ENCODE assay signal across 17 cellular contexts in genomic region chr15:79903137-79903536, GRCh38. TPM values are rescaled to one million over a fixed set of nuclear protein-coding genes. Genes with fewer than 3 reads are reported as not detected.
DNase-seq lines count a peak whose midpoint lies in the region; ATAC-seq, FAIRE-seq and TF ChIP-seq lines count a peak whose summit lies in the region.
"Had no signal": no experiment of that assay in that cellular context is flagged by ENCODE, and none has a peak within 500 bp of the region (broad histone marks: within the 10 kb centered on the region; RNA-seq: fewer than 3 reads in every experiment).

No MANE protein-coding gene starts in this region.

- H3K9me3 Mint-ChIP-seq in activated naive CD8-positive, alpha-beta T cell treated with anti-CD3 and anti-CD28 coated beads, Interleukin-2, amount 50 U/mL, for 24 hours, result no peaks in the 10 kb centered on the region
- H3K9me3 Mint-ChIP-seq in activated naive CD8-positive, alpha-beta T cell treated with anti-CD3 and anti-CD28 coated beads for 36 hours, result no peaks in the 10 kb centered on the region
- H3K9me3 Mint-ChIP-seq: CD8-positive, alpha-beta T cell had no signal

- H3K27ac Mint-ChIP-seq in activated naive CD8-positive, alpha-beta T cell treated with anti-CD3 and anti-CD28 coated beads, Interleukin-2, amount 50 U/mL, for 24 hours, result no peak overlapping the region
- no peak overlapping the region for H3K27ac Mint-ChIP-seq in activated naive CD8-positive, alpha-beta T cell treated with anti-CD3 and anti-CD28 coated beads for 36 hours
- H3K27ac Mint-ChIP-seq: CD8-positive, alpha-beta T cell had no signal

- H3K79me2 ChIP-seq in OCI-LY3 (ENCODE audit: low read length), result peaks cover 46% of the 10 kb centered on the region

- H3K4me1 Mint-ChIP-seq in activated naive CD8-positive, alpha-beta T cell treated with anti-CD3 and anti-CD28 coated beads, Interleukin-2, amount 50 U/mL, for 24 hours, result peaks cover 27% of the 10 kb centered on the region
- peaks cover 24% of the 10 kb centered on the region for H3K4me1 Mint-ChIP-seq in activated naive CD8-positive, alpha-beta T cell treated with anti-CD3 and anti-CD28 coated beads for 36 hours

- H3K4me3 ChIP-seq in OCI-LY3 (ENCODE audit: low read length) (no peak overlapping the region), foreskin fibroblast (ENCODE audit: low read depth in 1 of 2, low read length in 2 of 2) (no peak overlapping the region)
- H3K4me3 ChIP-seq: GM23248 had no signal

- H3K36me3 ChIP-seq in OCI-LY3 (replicated peaks; ENCODE audit: low read depth, low read length), result peaks cover 39% of the 10 kb centered on the region

- 0 out of 2 replicates have a peak overlapping the region, but pooled peaks have one; percentile 11 for H3K4me2 ChIP-seq in OCI-LY3 (ENCODE audit: low read length)

- peak; percentile 61 for FAIRE-seq in frontal cortex (lab: Jason Lieb, UNC)
- FAIRE-seq: D721Med, H54 had no signal

- no peak overlapping the region for H3K27ac ChIP-seq in OCI-LY3 (ENCODE audit: low read length)
- H3K27ac ChIP-seq: GM23248 had no signal

- H2AFZ ChIP-seq in OCI-LY3 (ENCODE audit: low read depth, low read length), result no peak overlapping the region
- H2AFZ ChIP-seq: GM23248 had no signal

- peaks cover 29% of the 10 kb centered on the region for H3K36me3 Mint-ChIP-seq in activated naive CD8-positive, alpha-beta T cell treated with anti-CD3 and anti-CD28 coated beads, Interleukin-2, amount 50 U/mL, for 24 hours (ENCODE audit: low read depth)
- peaks cover 30% of the 10 kb centered on the region for H3K36me3 Mint-ChIP-seq in activated naive CD8-positive, alpha-beta T cell treated with anti-CD3 and anti-CD28 coated beads for 36 hours

- peak; percentile 49 for ATAC-seq in activated naive CD8-positive, alpha-beta T cell treated with anti-CD3 and anti-CD28 coated beads, Interleukin-2, amount 50 U/mL, for 24 hours
- ATAC-seq: CD8-positive, alpha-beta T cell; HCT116 had no signal

- no peak overlapping the region for H3K4me3 Mint-ChIP-seq in activated naive CD8-positive, alpha-beta T cell treated with anti-CD3 and anti-CD28 coated beads, Interleukin-2, amount 50 U/mL, for 24 hours
- no peak overlapping the region for H3K4me3 Mint-ChIP-seq in activated naive CD8-positive, alpha-beta T cell treated with anti-CD3 and anti-CD28 coated beads for 36 hours
- H3K4me3 Mint-ChIP-seq: CD14-positive monocyte; CD8-positive, alpha-beta T cell had no signal

- TF ChIP-seq CTCF in OCI-LY3 (IDR thresholded peaks at IDR 0.05; ENCODE audit: low read depth, low read length), result no peak
- TF ChIP-seq CTCF in foreskin fibroblast (IDR thresholded peaks at IDR 0.05; ENCODE audit: low read depth, low read length), result no peak

- peaks cover 51% of the 10 kb centered on the region for H3K4me1 ChIP-seq in OCI-LY3 (ENCODE audit: low read length)

- no peak for DNase-seq in activated naive CD8-positive, alpha-beta T cell treated with anti-CD3 and anti-CD28 coated beads, Interleukin-2, amount 50 U/mL, for 24 hours
- no peak for DNase-seq in activated naive CD8-positive, alpha-beta T cell treated with anti-CD3 and anti-CD28 coated beads for 36 hours
- DNase-seq in frontal cortex (ENCODE audit: low spot score in 2 of 2) (no peak), NCI-H69 (lab: John Stamatoyannopoulos, UW) (no peak), DMS153 treated with DMSO at 0.1 percent for 48 hours (lab: John Stamatoyannopoulos, UW; ENCODE audit: unreplicated experiment) (no peak), foreskin fibroblast (no peak)
- DNase-seq: CD8-positive, alpha-beta T cell; COR-L47; DMS153; DND-41; GDM1; GM23248 had no signal

- H3K27me3 ChIP-seq in OCI-LY3 (ENCODE audit: low read depth, low read length), result no peaks in the 10 kb centered on the region

- H3K9me3 ChIP-seq in OCI-LY3 (ENCODE audit: insufficient read depth, low read length), result 0 out of 2 replicates have a peak, but pooled peaks cover 4% of the 10 kb centered on the region

- no peaks in the 10 kb centered on the region for H3K27me3 Mint-ChIP-seq in activated naive CD8-positive, alpha-beta T cell treated with anti-CD3 and anti-CD28 coated beads, Interleukin-2, amount 50 U/mL, for 24 hours
- no peaks in the 10 kb centered on the region for H3K27me3 Mint-ChIP-seq in activated naive CD8-positive, alpha-beta T cell treated with anti-CD3 and anti-CD28 coated beads for 36 hours

- H3K9ac ChIP-seq in OCI-LY3 (ENCODE audit: low read length), result no peak overlapping the region
- H3K9ac ChIP-seq: GM23248 had no signal

- no peaks in the 10 kb centered on the region for H4K20me1 ChIP-seq in OCI-LY3 (ENCODE audit: insufficient read depth, low read length)

RNA-seq across cellular contexts. Expression of gene MTHFS, which starts 6.3 kb away (rescaled TPM):
- total RNA-seq in activated naive CD8-positive, alpha-beta T cell treated with anti-CD3 and anti-CD28 coated beads for 36 hours, result 10 to 100 TPM; 33.3 to 33.7 TPM
- 6.1 TPM for total RNA-seq in frontal cortex
